9 cellular contexts compared by ENCODE assay signal in the genomic region with DNA sequence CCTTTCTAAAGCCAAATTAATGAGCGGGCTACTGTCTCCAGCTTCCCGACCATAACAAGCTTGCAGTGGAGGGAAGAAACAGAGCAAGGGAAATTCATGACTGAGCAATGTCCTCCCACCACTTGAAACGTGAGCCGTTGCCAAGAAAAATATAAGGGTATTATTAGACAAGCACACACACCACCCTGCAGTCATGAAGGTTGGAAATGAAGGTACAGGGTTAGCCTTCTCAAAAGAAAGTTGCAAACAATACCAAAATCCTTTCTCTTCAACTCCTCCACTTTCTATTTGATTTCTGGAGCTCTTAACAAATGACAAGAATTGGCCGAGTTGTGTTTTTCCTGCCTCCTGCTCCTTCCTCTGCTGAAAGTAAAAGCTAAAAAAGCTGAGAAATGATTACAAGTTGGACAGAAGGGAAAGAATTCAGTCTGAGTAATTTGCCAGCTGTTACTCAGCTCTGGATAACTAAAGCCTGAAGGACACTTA.
DNase-seq lines count a peak whose midpoint lies in the region; ATAC-seq, FAIRE-seq and TF ChIP-seq lines count a peak whose summit lies in the region.
"Had no signal": no experiment of that assay in that cellular context is flagged by ENCODE, and none has a peak within 500 bp of the region (broad histone marks: within the 10 kb centered on the region; RNA-seq: fewer than 3 reads in every experiment).

No MANE protein-coding gene starts in this region.

- FAIRE-seq in endothelial cell of umbilical vein (lab: Jason Lieb, UNC) = peak; percentile 85

- H3K27me3 Mint-ChIP-seq in endodermal cell (ENCODE audit: insufficient read depth) = peaks cover 5% of the 10 kb centered on the region
- H3K27me3 Mint-ChIP-seq in activated T-cell treated with anti-CD3 and anti-CD28 coated beads, Interleukin-2, amount 50 U/mL, for 72 hours (ENCODE audit: low read depth) = no peaks in the 10 kb centered on the region
- peaks cover 3 to 7% of the 10 kb centered on the region in 2 donors for H3K27me3 Mint-ChIP-seq in CD4-positive, alpha-beta memory T cell

- no peak overlapping the region for H3K9ac ChIP-seq in endothelial cell of umbilical vein (replicated peaks; ENCODE audit: extremely low read depth, insufficient read depth, low read length)
- no peak overlapping the region for H3K9ac ChIP-seq in endodermal cell (ENCODE audit: extremely low read depth, low read length, poor library complexity, severe bottlenecking)

- peaks cover 0 to 2% of the 10 kb centered on the region in 2 experiments for H3K27me3 ChIP-seq in endothelial cell of umbilical vein (ENCODE audit: control insufficient read depth in 2 of 2, insufficient read depth in 2 of 2, low read length in 2 of 2)
- H3K27me3 ChIP-seq in endodermal cell (ENCODE audit: control insufficient read depth, insufficient read depth, low read length, poor library complexity, severe bottlenecking) = no peaks in the 10 kb centered on the region
- no peaks in the 10 kb centered on the region for H3K27me3 ChIP-seq in CD4-positive, alpha-beta memory T cell (ENCODE audit: insufficient read depth, low read length)

- no peaks in the 10 kb centered on the region for H3K36me3 Mint-ChIP-seq in endodermal cell (ENCODE audit: low read depth)
- H3K36me3 Mint-ChIP-seq in activated T-cell treated with anti-CD3 and anti-CD28 coated beads, Interleukin-2, amount 50 U/mL, for 72 hours (ENCODE audit: insufficient read depth in 2 of 2) = no peaks in the 10 kb centered on the region
- no peaks in the 10 kb centered on the region for H3K36me3 Mint-ChIP-seq in CD4-positive, alpha-beta memory T cell
- H3K36me3 Mint-ChIP-seq: activated CD4-positive, alpha-beta memory T cell treated with anti-CD3 and anti-CD28 coated beads for 36 hours had no signal

- dilution Hi-C loops in endothelial cell of umbilical vein (cut with MboI; ENCODE audit: extremely low pct_ligation_motif_present, low sequenced_read_pairs) = no loop called here

- no peaks in the 10 kb centered on the region for H3K79me2 ChIP-seq in endothelial cell of umbilical vein (ENCODE audit: control insufficient read depth, insufficient read depth, low read length)

- intact Hi-C loops in endothelial cell of umbilical vein (cut with micrococcal nuclease) = loop anchor here (1.0 kb wide), 1 partner anchor 14 kb away; no protein-coding TSS in a partner anchor
- intact Hi-C loops in CD4-positive, alpha-beta memory T cell (cut with micrococcal nuclease) = no loop called here

- H3K4me1 ChIP-seq in endothelial cell of umbilical vein (ENCODE audit: control insufficient read depth, extremely low read depth, insufficient read depth, low read length) (peaks cover 8% of the 10 kb centered on the region), endodermal cell (ENCODE audit: control insufficient read depth, insufficient read depth, low read length) (no peaks in the 10 kb centered on the region)
- H3K4me1 ChIP-seq in CD4-positive, alpha-beta memory T cell (ENCODE audit: insufficient read depth, low read length) = no peaks in the 10 kb centered on the region

- H3K4me1 Mint-ChIP-seq in endodermal cell = no peaks in the 10 kb centered on the region
- H3K4me1 Mint-ChIP-seq in activated T-cell treated with anti-CD3 and anti-CD28 coated beads, Interleukin-2, amount 50 U/mL, for 72 hours (ENCODE audit: low read depth) = no peaks in the 10 kb centered on the region
- H3K4me1 Mint-ChIP-seq in CD4-positive, alpha-beta memory T cell = no peaks in the 10 kb centered on the region

- WGBS in endodermal cell (ENCODE audit: insufficient coverage in 1 of 2, insufficient read length in 1 of 2), 2 experiments = 71 to 73% methylated on average over 3 to 5 of the region's 5 CpGs

- TF ChIP-seq POLR2A in endothelial cell of umbilical vein (IDR thresholded peaks at IDR 0.05; ENCODE audit: low read depth, low read length) = no peak

- H3K9me3 ChIP-seq in endothelial cell of umbilical vein (replicated peaks; ENCODE audit: control insufficient read depth, insufficient read depth, low read length) = no peaks in the 10 kb centered on the region
- no peaks in the 10 kb centered on the region for H3K9me3 ChIP-seq in endodermal cell (ENCODE audit: control insufficient read depth, low read length)
- H3K9me3 ChIP-seq in CD4-positive, alpha-beta memory T cell (ENCODE audit: control insufficient read depth in 1 of 2, low read length in 2 of 2) = no peaks in the 10 kb centered on the region

- H2AFZ ChIP-seq in endothelial cell of umbilical vein (ENCODE audit: low read depth, low read length) = peak overlapping the region; percentile 47

- H3K4me2 ChIP-seq in endothelial cell of umbilical vein (ENCODE audit: insufficient read depth, low read length) = peak overlapping the region; percentile 80

- H3K27ac ChIP-seq in endothelial cell of umbilical vein (ENCODE audit: insufficient read depth, low read depth, low read length) (no peak overlapping the region), endodermal cell (ENCODE audit: low read depth, low read length) (no peak overlapping the region)
- H3K27ac ChIP-seq in CD4-positive, alpha-beta memory T cell (ENCODE audit: low read depth, low read length) = no peak overlapping the region

- no peaks in the 10 kb centered on the region for H4K20me1 ChIP-seq in endothelial cell of umbilical vein (replicated peaks; ENCODE audit: control insufficient read depth, extremely low read depth, insufficient read depth, low read length)

- TF ChIP-seq CTCF in endothelial cell of umbilical vein (IDR thresholded peaks at IDR 0.05; ENCODE audit: extremely low read depth in 1 of 2, insufficient read depth in 1 of 2, low read depth in 1 of 2, low read length in 2 of 2) (no peak), omental fat pad (IDR thresholded peaks at IDR 0.05) (no peak), endodermal cell (conservative IDR thresholded peaks at IDR 0.05) (no peak)

- no peaks in the 10 kb centered on the region for H3K9me1 ChIP-seq in endothelial cell of umbilical vein (replicated peaks; ENCODE audit: control insufficient read depth, extremely low read depth, insufficient read depth, low read length)

- no TSS peak for BruUV-seq in endothelial cell of umbilical vein (replicated peaks; lab: Mats Ljungman, UMichigan)

- H3K9me3 Mint-ChIP-seq in endodermal cell = no peaks in the 10 kb centered on the region
- no peaks in the 10 kb centered on the region for H3K9me3 Mint-ChIP-seq in activated T-cell treated with anti-CD3 and anti-CD28 coated beads, Interleukin-2, amount 50 U/mL, for 72 hours
- peaks cover 0 to 4% (median 0%) of the 10 kb centered on the region in 8 donors for H3K9me3 Mint-ChIP-seq in CD4-positive, alpha-beta memory T cell
- H3K9me3 Mint-ChIP-seq: activated CD4-positive, alpha-beta memory T cell treated with anti-CD3 and anti-CD28 coated beads for 36 hours had no signal

- H3K4me3 Mint-ChIP-seq in endodermal cell = no peak overlapping the region
- no peak overlapping the region for H3K4me3 Mint-ChIP-seq in activated T-cell treated with anti-CD3 and anti-CD28 coated beads, Interleukin-2, amount 50 U/mL, for 72 hours
- H3K4me3 Mint-ChIP-seq in CD4-positive, alpha-beta memory T cell = no peak overlapping the region
- H3K4me3 Mint-ChIP-seq: activated CD4-positive, alpha-beta memory T cell treated with anti-CD3 and anti-CD28 coated beads for 36 hours had no signal

- ATAC-seq in omental fat pad (ENCODE audit: low FRiP score) = peak; percentile 78
- ATAC-seq in activated T-cell treated with anti-CD3 and anti-CD28 coated beads, Interleukin-2, amount 50 U/mL, for 72 hours (replicated peaks in 1 of 2) = no peak

- H3K36me3 ChIP-seq in endothelial cell of umbilical vein (ENCODE audit: control insufficient read depth in 2 of 2, extremely low read depth in 1 of 2, insufficient read depth in 2 of 2, low read length in 2 of 2) = no peaks in the 10 kb centered on the region
- H3K36me3 ChIP-seq in endodermal cell (ENCODE audit: control insufficient read depth, insufficient read depth, low read length) = no peaks in the 10 kb centered on the region
- no peaks in the 10 kb centered on the region for H3K36me3 ChIP-seq in CD4-positive, alpha-beta memory T cell (ENCODE audit: insufficient read depth, low read length)

- DNase-seq in DMS 273 (lab: John Stamatoyannopoulos, UW; ENCODE audit: unreplicated experiment) = peak; percentile 96
- DNase-seq in NCI-H446 (lab: John Stamatoyannopoulos, UW) = peak; percentile 93 to 94
- peak; percentile 81 for DNase-seq in endothelial cell of umbilical vein (ENCODE audit: low read depth, low spot score)
- no peak for DNase-seq in omental fat pad (ENCODE audit: low spot score)
- DNase-seq in endodermal cell = no peak
- no peak for DNase-seq in iPS-NIHi7 (ENCODE audit: extremely low spot score)
- no peak for DNase-seq in activated T-cell treated with anti-CD3 and anti-CD28 coated beads, Interleukin-2, amount 50 U/mL, for 72 hours
- DNase-seq in CD4-positive, alpha-beta memory T cell = no peak
- DNase-seq: activated CD4-positive, alpha-beta memory T cell treated with anti-CD3 and anti-CD28 coated beads for 36 hours had no signal

- H3K27ac Mint-ChIP-seq in endodermal cell = no peak overlapping the region
- no peak overlapping the region for H3K27ac Mint-ChIP-seq in activated T-cell treated with anti-CD3 and anti-CD28 coated beads, Interleukin-2, amount 50 U/mL, for 72 hours
- H3K27ac Mint-ChIP-seq in CD4-positive, alpha-beta memory T cell = no peak overlapping the region
- H3K27ac Mint-ChIP-seq: activated CD4-positive, alpha-beta memory T cell treated with anti-CD3 and anti-CD28 coated beads for 36 hours had no signal

- POLR2A ChIA-PET in endothelial cell of umbilical vein (lab: Charles Lee) = no interaction called here
- POLR2A ChIA-PET in CD4-positive, alpha-beta memory T cell (lab: Charles Lee; ENCODE audit: partially characterized antibody) = no interaction called here

- H3K4me3 ChIP-seq in endothelial cell of umbilical vein (replicated peaks in 1 of 3; ENCODE audit: insufficient read depth in 1 of 3, low read depth in 1 of 3, low read length in 3 of 3) (peak overlapping the region in 1 of 3 experiments; percentile 22), endodermal cell (ENCODE audit: low read length) (no peak overlapping the region)
- H3K4me3 ChIP-seq in CD4-positive, alpha-beta memory T cell (ENCODE audit: low read length in 2 of 2) = no peak overlapping the region

- CTCF ChIA-PET in endothelial cell of umbilical vein (lab: Charles Lee) = interaction anchor here (0.8 to 1.9 kb wide), 11 partner anchors 9 to 739 kb away, joined by 3 to 5 read pairs (median 4); no protein-coding TSS in a partner anchor
- CTCF ChIA-PET in CD4-positive, alpha-beta memory T cell (lab: Charles Lee; ENCODE audit: partially characterized antibody) = no interaction called here

TF ChIP-seq in endothelial cell of umbilical vein, 7 proteins besides CTCF, POLR2A, EP300 and RAD21 (continues in another document):
- no peak for TF ChIP-seq POLR2AphosphoS5 (IDR thresholded peaks at IDR 0.05; ENCODE audit: insufficient read depth, low read depth, low read length)
- no peak for TF ChIP-seq GATA2 (IDR thresholded peaks at IDR 0.05; ENCODE audit: insufficient read depth, insufficient read length, low read depth, low read length)
- TF ChIP-seq EZH2 (IDR thresholded peaks at IDR 0.05; ENCODE audit: borderline replicate concordance, low read depth, low read length, severe bottlenecking) = no peak
- TF ChIP-seq FOS (IDR thresholded peaks at IDR 0.05; ENCODE audit: borderline replicate concordance, insufficient read depth, low read length) = no peak

Comparison
In these comparisons a context has a peak if more than half of its experiments do, and no peak if none do; other contexts are left out.
1. DNase-seq: peak in DMS 273 (single experiment), NCI-H446 (2 of 2) and endothelial cell of umbilical vein (single experiment); none in omental fat pad (single experiment), endodermal cell (single experiment), iPS-NIHi7 (single experiment), activated T-cell treated with anti-CD3 and anti-CD28 coated beads, Interleukin-2, amount 50 U/mL, for 72 hours (0 of 2) and CD4-positive, alpha-beta memory T cell (0 of 5).